In the genomic region with DNA sequence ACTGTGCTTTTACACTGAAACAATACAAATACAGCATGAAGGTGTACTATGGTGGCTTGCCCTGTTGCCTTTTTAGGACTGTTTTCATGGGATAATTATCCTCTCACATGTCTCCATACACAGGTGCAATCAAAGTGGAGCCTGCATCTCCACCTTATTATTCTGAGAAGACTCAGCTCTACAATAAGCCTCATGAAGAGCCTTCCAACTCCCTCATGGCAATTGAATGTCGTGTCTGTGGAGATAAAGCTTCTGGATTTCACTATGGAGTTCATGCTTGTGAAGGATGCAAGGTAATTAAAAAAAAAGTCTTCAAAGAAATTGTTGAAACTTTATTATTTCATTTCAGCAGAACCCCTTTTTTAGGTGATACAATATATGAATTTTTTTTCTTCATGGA, we compare ENCODE assay signal across 24 cellular contexts.
"Had no signal": no experiment of that assay in that cellular context is flagged by ENCODE, and none has a peak within 500 bp of the region (broad histone marks: within the 10 kb centered on the region; RNA-seq: fewer than 3 reads in every experiment).

No MANE protein-coding gene starts in this region.

- H3K4me3 Mint-ChIP-seq: dendritic cell treated with granulocyte-macrophage colony-stimulating factor and Interleukin-4, amounts not matched to agents 40 ng/mL and 50 ng/mL, for 4 days; effector memory CD8-positive, alpha-beta T cell; endodermal cell; mesothelial cell of epicardium; naive B cell had no signal

- H3K4me1 ChIP-seq: esophagus squamous epithelium, gastrocnemius medialis, left lung had no signal

- H3K27me3 ChIP-seq: esophagus squamous epithelium, gastrocnemius medialis, heart right ventricle had no signal

- H3K4me3 ChIP-seq: esophagus squamous epithelium, gastrocnemius medialis, heart right ventricle, left lung, lower lobe of right lung, mucosa of descending colon had no signal

- H3K9me3 Mint-ChIP-seq: dendritic cell treated with granulocyte-macrophage colony-stimulating factor and Interleukin-4, amounts not matched to agents 40 ng/mL and 50 ng/mL, for 4 days; effector memory CD8-positive, alpha-beta T cell; endodermal cell; mesothelial cell of epicardium; naive B cell had no signal

- H3K36me3 ChIP-seq: gastrocnemius medialis had no signal

- H3K27ac ChIP-seq: epithelial cell of prostate, esophagus squamous epithelium, gastrocnemius medialis, heart right ventricle, left lung, lower lobe of right lung had no signal

- ATAC-seq: effector memory CD8-positive, alpha-beta T cell; esophagus mucosa; gastrocnemius medialis; heart right ventricle; left cardiac atrium; left lung; left ventricle myocardium superior; lower lobe of right lung; mucosa of descending colon had no signal

- H3K36me3 Mint-ChIP-seq: mesothelial cell of epicardium, naive B cell had no signal

- H3K4me1 Mint-ChIP-seq: mesothelial cell of epicardium had no signal

- H3K27me3 Mint-ChIP-seq: dendritic cell treated with granulocyte-macrophage colony-stimulating factor and Interleukin-4, amounts not matched to agents 40 ng/mL and 50 ng/mL, for 4 days; effector memory CD8-positive, alpha-beta T cell had no signal

- H3K27ac Mint-ChIP-seq: dendritic cell treated with granulocyte-macrophage colony-stimulating factor and Interleukin-4, amounts not matched to agents 40 ng/mL and 50 ng/mL, for 4 days; effector memory CD8-positive, alpha-beta T cell; endodermal cell; mesothelial cell of epicardium; naive B cell had no signal

- DNase-seq: cortex of kidney; effector CD8-positive, alpha-beta T cell; effector memory CD8-positive, alpha-beta T cell; endodermal cell; erythroblast; esophagus squamous epithelium; foreskin fibroblast; foreskin melanocyte; gastrocnemius medialis; glutamatergic neuron; head of caudate nucleus; heart right ventricle; hippocampal formation; left cardiac atrium; left lung; left ventricle myocardium superior; lower lobe of right lung; mesenchymal stem cell; mucosa of descending colon; naive B cell had no signal

- H3K9me3 ChIP-seq: esophagus squamous epithelium, gastrocnemius medialis, heart right ventricle, left lung, lower lobe of right lung, mucosa of descending colon had no signal
